17 cellular contexts compared by ENCODE assay signal in the genomic region with DNA sequence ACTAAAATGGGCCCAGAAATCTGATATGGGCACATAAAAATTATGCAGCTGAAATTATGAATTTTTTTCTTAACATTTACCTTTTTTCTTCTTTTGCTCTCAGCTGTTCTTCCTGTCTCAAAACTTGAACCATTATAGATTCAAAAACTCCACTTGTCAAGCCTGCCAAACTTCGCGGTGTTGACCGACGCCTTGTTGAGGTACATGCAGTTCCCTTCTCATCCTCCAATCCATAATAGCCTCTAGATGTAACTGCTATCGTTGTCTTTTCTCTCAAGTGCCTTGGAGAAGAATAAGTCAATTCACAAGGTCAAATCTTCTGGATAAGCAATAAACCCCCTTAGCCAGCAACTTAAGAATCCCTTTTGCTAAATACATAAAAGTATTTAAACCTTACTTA. TPM values are rescaled to one million over a fixed set of nuclear protein-coding genes. Genes with fewer than 3 reads are reported as not detected.
A peak's percentile ranks its signal among the peaks of the same experiment; 100 is the strongest.
DNase-seq lines count a peak whose midpoint lies in the region; ATAC-seq, FAIRE-seq and TF ChIP-seq lines count a peak whose summit lies in the region.
"Had no signal": no experiment of that assay in that cellular context is flagged by ENCODE, and none has a peak within 500 bp of the region (broad histone marks: within the 10 kb centered on the region; RNA-seq: fewer than 3 reads in every experiment).

No MANE protein-coding gene starts in this region.

- H3K4ac ChIP-seq in trophoblast cell (ENCODE audit: low read depth, low read length), result no peak overlapping the region

- H3K27ac ChIP-seq in A549 (no peak overlapping the region), GM23338 (ENCODE audit: low read depth) (no peak overlapping the region), heart left ventricle (peak overlapping the region in 4 of 12 donors; percentile 0 to 63 (median 48)), right atrium auricular region (peak overlapping the region; percentile 53 to 69), trophoblast cell (ENCODE audit: low read depth, low read length) (no peak overlapping the region)

- TF ChIP-seq POLR2A in A549 (IDR thresholded peaks at IDR 0.05; ENCODE audit: low read length) (no peak), heart left ventricle (IDR thresholded peaks at IDR 0.05) (no peak)

- TF ChIP-seq EP300 in A549 (IDR thresholded peaks at IDR 0.05), result no peak

- H3K23ac ChIP-seq in trophoblast cell (ENCODE audit: low read length), result no peak overlapping the region

- no peak overlapping the region for H2BK5ac ChIP-seq in trophoblast cell (ENCODE audit: low read depth, low read length, poor library complexity)

- H3K4me2 ChIP-seq in A549 (no peak overlapping the region), GM23338 (no peak overlapping the region), trophoblast cell (ENCODE audit: low read length) (no peak overlapping the region)

- CTCF ChIA-PET in A549 (lab: Yijun Ruan, JAX), result interaction anchor here (1.0 kb wide), 1 partner anchor 10 kb away, joined by 3 read pairs; no protein-coding TSS in a partner anchor

- H4K8ac ChIP-seq in trophoblast cell (ENCODE audit: low read depth, low read length), result no peak overlapping the region

- H3K27me3 Mint-ChIP-seq in GM23338 (ENCODE audit: insufficient read depth, low read depth, poor library complexity), result no peaks in the 10 kb centered on the region

- no peak overlapping the region for H3K14ac ChIP-seq in trophoblast cell (ENCODE audit: low read length)

- intact Hi-C loops in heart left ventricle (cut with DNase I), result loop anchor here in 1 of 10 donors (1.0 kb wide), 1 partner anchor 20 kb away; a partner anchor contains a TSS

- ATAC-seq in A549, result no peak
- ATAC-seq in GM23338, result no peak
- peak; percentile 76 to 92 (median 88) for ATAC-seq in heart left ventricle
- ATAC-seq: CD8-positive, alpha-beta T cell; HepG2 had no signal

- H3K27me3 ChIP-seq in GM23338 (ENCODE audit: insufficient read depth), result no peaks in the 10 kb centered on the region
- H3K27me3 ChIP-seq in heart left ventricle, result no peaks in the 10 kb centered on the region
- no peaks in the 10 kb centered on the region for H3K27me3 ChIP-seq in right atrium auricular region
- no peaks in the 10 kb centered on the region for H3K27me3 ChIP-seq in trophoblast cell (ENCODE audit: insufficient read depth, low read length)

- no peaks in the 10 kb centered on the region for H4K20me1 ChIP-seq in GM23338 (replicated peaks; ENCODE audit: insufficient read depth)

- no peak overlapping the region for H3K9ac ChIP-seq in trophoblast cell (ENCODE audit: low read length)

- H3K4me1 ChIP-seq in A549 (no peaks in the 10 kb centered on the region), GM23338 (ENCODE audit: insufficient read depth) (0 out of 2 replicates have a peak, but pooled peaks cover 9% of the 10 kb centered on the region), heart left ventricle (peaks cover 0 to 10% (median under 1%) of the 10 kb centered on the region in 12 donors), right atrium auricular region (peaks cover 0 to 7% of the 10 kb centered on the region in 2 donors), trophoblast cell (ENCODE audit: control insufficient read depth in 1 of 2, insufficient read depth in 2 of 2, low read length in 2 of 2) (no peaks in the 10 kb centered on the region)

- peak in 1 of 2 experiments; percentile 3 for DNase-seq in A549 (ENCODE audit: low read depth in 1 of 2, low spot score in 1 of 2)
- peak; percentile 11 for DNase-seq in GM23338 (ENCODE audit: low spot score)
- DNase-seq in heart left ventricle, result peak in 2 of 5 donors; percentile 37 to 57
- no peak for DNase-seq in right atrium auricular region (ENCODE audit: low spot score)
- DNase-seq in trophoblast cell, result no peak
- DNase-seq in NCI-H1105 (lab: John Stamatoyannopoulos, UW), result no peak
- no peak for DNase-seq in NCI-H345 treated with DMSO at 0.1 percent for 48 hours (lab: John Stamatoyannopoulos, UW; ENCODE audit: unreplicated experiment)
- DNase-seq: CD8-positive, alpha-beta T cell; COR-L47; DMS153; GF-D8; HCEC 1CT; HFFc6 had no signal

- no peak overlapping the region for H3K4me3 Mint-ChIP-seq in GM23338
- H3K4me3 Mint-ChIP-seq: CD14-positive monocyte; CD8-positive, alpha-beta T cell; HFFc6 had no signal

- H3K36me3 Mint-ChIP-seq in GM23338 (ENCODE audit: low read depth), result peaks cover 10% of the 10 kb centered on the region; the same call in 2 of the 3 replicates

- no peak overlapping the region for H2AFZ ChIP-seq in GM23338
- no peak overlapping the region for H2AFZ ChIP-seq in trophoblast cell (ENCODE audit: insufficient read depth, low read length, poor library complexity)

- no peaks in the 10 kb centered on the region for H3K9me2 ChIP-seq in GM23338 (ENCODE audit: insufficient read depth)

- H2AK5ac ChIP-seq in trophoblast cell (ENCODE audit: low read length), result no peak overlapping the region

- no peak overlapping the region for H3K18ac ChIP-seq in trophoblast cell (ENCODE audit: low read length)

- FAIRE-seq in A549 (lab: Jason Lieb, UNC), result peak; percentile 7
- FAIRE-seq: D721Med, HepG2, HTR-8/SVneo had no signal

- H2BK12ac ChIP-seq in trophoblast cell (ENCODE audit: low read length), result no peak overlapping the region

- TF ChIP-seq CTCF in A549 (IDR thresholded peaks at IDR 0.05), result no peak
- TF ChIP-seq CTCF in GM23338 (conservative IDR thresholded peaks at IDR 0.05; ENCODE audit: low read depth in 2 of 2), result no peak
- TF ChIP-seq CTCF in heart left ventricle (IDR thresholded peaks at IDR 0.05), result peak in 1 of 12 donors; percentile 27
- no peak for TF ChIP-seq CTCF in right atrium auricular region (IDR thresholded peaks at IDR 0.05)

- POLR2A ChIA-PET in A549 (lab: Yijun Ruan, JAX), result interaction anchor here (0.7 kb wide), 1 partner anchor 20 kb away, joined by 3 read pairs; a partner anchor contains a TSS

- no peaks in the 10 kb centered on the region for H3K79me1 ChIP-seq in trophoblast cell (ENCODE audit: low read length)

- no peak overlapping the region for H3K4me3 ChIP-seq in A549
- no peak overlapping the region for H3K4me3 ChIP-seq in GM23338
- H3K4me3 ChIP-seq in heart left ventricle, result peak overlapping the region in 1 of 12 donors; percentile 3
- H3K4me3 ChIP-seq in right atrium auricular region, result no peak overlapping the region
- no peak overlapping the region for H3K4me3 ChIP-seq in trophoblast cell (ENCODE audit: low read depth, low read length)

- peaks cover 37% of the 10 kb centered on the region for H3K79me2 ChIP-seq in GM23338 (replicated peaks; ENCODE audit: insufficient read depth)
- no peaks in the 10 kb centered on the region for H3K79me2 ChIP-seq in trophoblast cell (ENCODE audit: control insufficient read depth, insufficient read depth, low read length, poor library complexity)

- no peak for TF ChIP-seq RAD21 in A549 (conservative IDR thresholded peaks at IDR 0.05 in 1 of 2, IDR thresholded peaks at IDR 0.05 in 1 of 2)

- 96% methylated on average over 5 of the region's 5 CpGs for WGBS in A549 (ENCODE audit: missing lambda C conversion rate)
- 53 to 66% (median 63%) methylated on average over 5 of the region's 5 CpGs for WGBS in heart left ventricle, 4 donors
- WGBS in trophoblast cell (ENCODE audit: extremely low coverage, insufficient coverage, insufficient read length), result no CpG with 5 or more reads among the region's 5 CpGs

- H3K9me3 ChIP-seq in A549, result no peaks in the 10 kb centered on the region
- no peaks in the 10 kb centered on the region for H3K9me3 ChIP-seq in heart left ventricle
- H3K9me3 ChIP-seq in right atrium auricular region, result no peaks in the 10 kb centered on the region
- no peaks in the 10 kb centered on the region for H3K9me3 ChIP-seq in trophoblast cell (ENCODE audit: insufficient read depth, low read depth, low read length)

- H3K36me3 ChIP-seq in GM23338 (ENCODE audit: insufficient read depth) (no peaks in the 10 kb centered on the region), heart left ventricle (peaks cover 0 to 38% (median 27%) of the 10 kb centered on the region in 9 donors), right atrium auricular region (peaks cover 6% of the 10 kb centered on the region), trophoblast cell (ENCODE audit: control insufficient read depth in 1 of 2, insufficient read depth in 2 of 2, low read length in 2 of 2) (no peaks in the 10 kb centered on the region)

- no peak overlapping the region for H4K12ac ChIP-seq in trophoblast cell (ENCODE audit: low read depth, low read length)

- H3K4me1 Mint-ChIP-seq in GM23338, result peaks cover 20% of the 10 kb centered on the region
- H3K4me1 Mint-ChIP-seq: CD14-positive monocyte had no signal

- no peak overlapping the region for H3K27ac Mint-ChIP-seq in GM23338
- H3K27ac Mint-ChIP-seq: CD8-positive, alpha-beta T cell; HFFc6 had no signal

- H2BK120ac ChIP-seq in trophoblast cell (ENCODE audit: insufficient read depth, low read length, poor library complexity), result no peak overlapping the region

- H4K91ac ChIP-seq in trophoblast cell (ENCODE audit: low read depth, low read length), result no peak overlapping the region

- H3K9me3 Mint-ChIP-seq in GM23338, result no peaks in the 10 kb centered on the region
- H3K9me3 Mint-ChIP-seq: CD14-positive monocyte; CD8-positive, alpha-beta T cell; HFFc6 had no signal

- H3F3A ChIP-seq in GM23338 (replicated peaks; ENCODE audit: low read depth), result no peaks in the 10 kb centered on the region

TF ChIP-seq in A549, 52 proteins besides CTCF, POLR2A, EP300 and RAD21 (continues in another document):
- TF ChIP-seq HOXB5 (CRISPR knock-in tag; IDR thresholded peaks at IDR 0.05), result no peak

TF ChIP-seq in GM23338, 12 proteins besides CTCF, POLR2A, EP300 and RAD21:
- no peak for TF ChIP-seq CREB1 (CRISPR knock-in tag; IDR thresholded peaks at IDR 0.05; ENCODE audit: low read depth)
- no peak for TF ChIP-seq POLR2AphosphoS5 (IDR thresholded peaks at IDR 0.05; ENCODE audit: low read depth)

RNA-seq across cellular contexts. Expression of a gene that starts 27.2 kb away (rescaled TPM):
- polyA plus RNA-seq in A549 (2011; rRNA removed), result 16.4 and 17.4 TPM in 2 replicates
- 2.7 TPM in 2 replicates for polyA plus RNA-seq in A549 (2012; cell fraction: cytosol; rRNA removed)
- 2.1 and 3.3 TPM in 2 replicates for polyA plus RNA-seq in A549 (2012; cell fraction: nucleus; rRNA removed)
- polyA plus RNA-seq in A549 (2017; fragmentation: RNase III; extraction: RNeasy Plus Mini Kit Qiagen cat#74134 plus additional on column Dnase treatment), result 19.3 to 22.7 TPM (median 19.6 TPM) in 3 replicates
- 7.1 and 8.1 TPM in 2 replicates for polyA minus RNA-seq in A549 (2011; rRNA and poly(A)+ RNA removed)
- total RNA-seq in GM23338 (2014; rRNA removed; shearing (Covaris generic)), result 23.6 and 26.4 TPM in 2 replicates
- 6.6 and 9.4 TPM in 2 replicates for polyA plus RNA-seq in GM23338 (2016; fragmentation: Nextera tagmentation; extraction: Ambion mirVana)
- total RNA-seq in heart left ventricle, result 10 to 100 TPM; 17.1 to 65.5 (median 24.1) TPM
- polyA plus RNA-seq in heart left ventricle, result 10 to 100 TPM in 1 of 2 donors, 1 to 10 TPM in 1; 7.7 to 33.3 TPM
- total RNA-seq in right atrium auricular region, result 10 to 100 TPM; 17.6 to 22.1 TPM
- 8.3 and 8.6 TPM in 2 replicates for polyA plus RNA-seq in trophoblast cell (2013)

Comparison
In these comparisons a context has a peak if more than half of its experiments do, and no peak if none do; other contexts are left out.
1. ATAC-seq: peak in heart left ventricle (4 of 4); none in A549 (0 of 2) and GM23338 (single experiment).
2. H3K27ac ChIP-seq: peak in right atrium auricular region (2 of 2); none in A549 (0 of 2), GM23338 (single experiment) and trophoblast cell (single experiment).